Comparison of ENCODE assay signal across 8 cellular contexts in the genomic region with DNA sequence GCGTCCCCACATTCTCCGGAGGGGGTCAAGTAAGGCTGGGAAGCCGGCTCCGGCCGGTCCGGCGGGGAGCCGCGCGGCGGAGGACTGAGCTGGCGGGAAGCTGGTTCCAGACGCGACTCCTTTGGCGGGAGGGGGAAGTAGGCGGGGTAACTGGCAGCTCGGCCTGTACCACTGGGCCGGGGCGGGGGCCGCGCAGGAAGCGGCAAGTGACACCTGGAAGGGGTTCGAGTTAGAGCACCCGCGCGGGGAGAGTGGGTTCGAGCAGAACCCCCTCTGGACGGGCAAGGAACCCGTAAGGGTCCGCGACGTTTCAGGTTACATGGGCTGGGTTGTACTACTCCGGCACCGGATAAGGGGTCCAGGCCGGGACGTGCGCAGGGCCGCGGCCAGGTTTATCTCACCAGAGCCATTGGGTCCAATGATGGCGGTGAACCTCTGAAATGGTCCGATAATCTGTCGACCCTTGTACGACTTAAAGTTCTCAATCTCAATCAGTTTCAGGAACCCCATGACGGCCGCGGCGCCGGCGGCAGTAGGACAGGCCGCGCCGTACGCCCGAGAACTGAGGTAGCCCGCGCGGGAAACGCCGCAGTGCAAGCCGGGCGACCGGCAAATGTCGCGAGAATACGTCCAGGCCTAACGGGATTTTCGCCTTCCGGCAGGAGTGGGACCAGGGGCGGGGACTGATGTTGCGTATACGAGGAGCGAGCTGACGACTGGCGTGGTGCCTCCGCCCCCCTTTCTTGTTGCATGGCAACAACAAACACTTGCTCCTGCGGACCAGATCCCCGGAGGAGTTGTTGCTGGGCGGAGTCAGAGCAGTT. TPM values are rescaled to one million over a fixed set of nuclear protein-coding genes. Genes with fewer than 3 reads are reported as not detected.
DNase-seq lines count a peak whose midpoint lies in the region; ATAC-seq and TF ChIP-seq lines count a peak whose summit lies in the region.

Gene RIBC1, plus strand, starts transcription at position 783 of the 824 bp plus-strand sequence. CDS start 3,404 bp downstream, outside the sequence.
Gene SMC1A, minus strand, starts transcription at position 564 of the 824 bp plus-strand sequence. Its CDS starts 54 bp downstream, at position 510.

- ATAC-seq in GM18498 (IDR thresholded peaks at IDR 0.05; ENCODE audit: unreplicated experiment): peak; percentile 96
- ATAC-seq in HG02885 (IDR thresholded peaks at IDR 0.05; ENCODE audit: poor library complexity, unreplicated experiment): peak; percentile 94
- ATAC-seq in left cardiac atrium: peak; percentile 96 to 97
- peak; percentile 97 for ATAC-seq in upper lobe of left lung (ENCODE audit: low FRiP score in 2 of 2)

- no peak for TF ChIP-seq EP300 in upper lobe of left lung (IDR thresholded peaks at IDR 0.05)

- TF ChIP-seq POLR2A in upper lobe of left lung (IDR thresholded peaks at IDR 0.05): peak in 3 of 4 donors; percentile 35 to 74 (median 68)

- H3K36me3 ChIP-seq in upper lobe of left lung: no peaks in the 10 kb centered on the region

- 1% methylated on average over 49 of the region's 78 CpGs; no CpG with 5 or more reads in 1 of the 2 donors for WGBS in upper lobe of left lung, 2 donors

- DNase-seq in NCI-H1694 (lab: John Stamatoyannopoulos, UW) (peak; percentile 91), amygdala (lab: John Stamatoyannopoulos, UW) (peak; percentile 8 to 98 (median 90)), left cardiac atrium (peak; percentile 99), posterior cingulate gyrus (peak; percentile 87 to 100 (median 98)), upper lobe of left lung (peak; percentile 94 to 99)

- peak within 1 kb of the TSS; percentile 69 to 79 (median 73) for H3K4me3 ChIP-seq in upper lobe of left lung

- H3K36me3 Mint-ChIP-seq in T-helper 1 cell treated with Interleukin-12 subunit alpha and Interleukin-12 subunit beta and Interleukin-4 antibody, amounts not matched to agents 30 μg/mL and 1 μg/mL, for 36 hours (ENCODE audit: low read depth): peaks cover 2% of the 10 kb centered on the region

- peaks cover 28% of the 10 kb centered on the region for H3K4me1 Mint-ChIP-seq in T-helper 1 cell treated with Interleukin-12 subunit alpha and Interleukin-12 subunit beta and Interleukin-4 antibody, amounts not matched to agents 30 μg/mL and 1 μg/mL, for 36 hours (ENCODE audit: low read depth)

- H3K4me1 ChIP-seq in upper lobe of left lung: peaks cover 9 to 28% (median 11%) of the 10 kb centered on the region in 4 donors

- peak within 1 kb of the TSS; percentile 98 for H3K27ac Mint-ChIP-seq in T-helper 1 cell treated with Interleukin-12 subunit alpha and Interleukin-12 subunit beta and Interleukin-4 antibody, amounts not matched to agents 30 μg/mL and 1 μg/mL, for 36 hours

- H3K4me3 Mint-ChIP-seq in T-helper 1 cell treated with Interleukin-12 subunit alpha and Interleukin-12 subunit beta and Interleukin-4 antibody, amounts not matched to agents 30 μg/mL and 1 μg/mL, for 36 hours: peak within 1 kb of the TSS; percentile 95

- H3K9me3 ChIP-seq in upper lobe of left lung: no peaks in the 10 kb centered on the region

- H3K27ac ChIP-seq in upper lobe of left lung: peak within 1 kb of the TSS; percentile 92 to 96 (median 94)

- intact Hi-C loops in left cardiac atrium (cut with DNase I): no loop called here
- intact Hi-C loops in posterior cingulate gyrus (cut with DNase I): no loop called here

- no peaks in the 10 kb centered on the region for H3K9me3 Mint-ChIP-seq in T-helper 1 cell treated with Interleukin-12 subunit alpha and Interleukin-12 subunit beta and Interleukin-4 antibody, amounts not matched to agents 30 μg/mL and 1 μg/mL, for 36 hours

- TF ChIP-seq CTCF in upper lobe of left lung (IDR thresholded peaks at IDR 0.05): peak in 2 of 6 experiments; percentile 19 to 33

- no peaks in the 10 kb centered on the region for H3K27me3 ChIP-seq in upper lobe of left lung

- no peaks in the 10 kb centered on the region for H3K27me3 Mint-ChIP-seq in T-helper 1 cell treated with Interleukin-12 subunit alpha and Interleukin-12 subunit beta and Interleukin-4 antibody, amounts not matched to agents 30 μg/mL and 1 μg/mL, for 36 hours (ENCODE audit: low read depth)

RNA-seq across cellular contexts. Expression of gene RIBC1, which starts in this region (rescaled TPM):
- total RNA-seq in left cardiac atrium: under 1 TPM; 0.26 to 0.80 TPM
- 10 to 100 TPM in 2 of 6 donors, 1 to 10 TPM in 3, under 1 TPM in 1; 0.94 to 21.8 (median 5.4) TPM for total RNA-seq in upper lobe of left lung

RNA-seq across cellular contexts. Expression of gene SMC1A, which starts in this region (rescaled TPM):
- 10 to 100 TPM; 42.8 to 43.3 TPM for total RNA-seq in left cardiac atrium
- total RNA-seq in upper lobe of left lung: 10 to 100 TPM; 27.2 to 49.3 (median 42.5) TPM

Comparison
In these comparisons a context has a peak if more than half of its experiments do, and no peak if none do; other contexts are left out.
1. Peak in every context shown above with its lines: DNase-seq, ATAC-seq, H3K4me3 ChIP-seq and H3K27ac ChIP-seq.